Comparison of ENCODE assay signal across 20 cellular contexts in genomic region chr2:157931542-157931941, GRCh38.
"Had no signal": no experiment of that assay in that cellular context is flagged by ENCODE, and none has a peak within 500 bp of the region (broad histone marks: within the 10 kb centered on the region; RNA-seq: fewer than 3 reads in every experiment).

No MANE protein-coding gene starts in this region.

- H3K27me3 ChIP-seq: neutrophil, spleen, upper lobe of right lung had no signal

- H3K4me3 ChIP-seq: sigmoid colon, spleen, upper lobe of right lung had no signal

- ATAC-seq: activated CD8-positive, alpha-beta memory T cell treated with anti-CD3 and anti-CD28 coated beads, Interleukin-2, amount 10 ng/mL, durations not matched to agents 7 days and 5 days; effector memory CD8-positive, alpha-beta T cell; natural killer cell; upper lobe of right lung had no signal

- H3K9me3 ChIP-seq: neutrophil, upper lobe of right lung had no signal

- H3K36me3 ChIP-seq: neutrophil, sigmoid colon, spleen, upper lobe of right lung had no signal

- H3K4me1 ChIP-seq: parathyroid adenoma, sigmoid colon, spleen, upper lobe of right lung had no signal

- DNase-seq: activated B cell treated with CpG ODN at 0.5 μM for 24 hours; activated CD4-positive, alpha-beta memory T cell treated with anti-CD3 and anti-CD28 coated beads, Interleukin-2, amount 10 ng/mL, durations not matched to agents 7 days and 5 days; activated CD4-positive, alpha-beta T cell treated with anti-CD3 and anti-CD28 coated beads for 4 hours; activated CD8-positive, alpha-beta memory T cell treated with anti-CD3 and anti-CD28 coated beads, Interleukin-2, amount 10 ng/mL, durations not matched to agents 7 days and 5 days; activated naive CD8-positive, alpha-beta T cell treated with anti-CD3 and anti-CD28 coated beads for 36 hours; amniotic stem cell; caudate nucleus; effector memory CD8-positive, alpha-beta T cell; foreskin melanocyte; left ventricle myocardium superior; mesenchymal stem cell; natural killer cell; sigmoid colon; spleen; stimulated activated naive CD4-positive, alpha-beta T cell; T-helper 2 cell; upper lobe of right lung had no signal

- H3K27ac ChIP-seq: epithelial cell of prostate, neutrophil, parathyroid adenoma, sigmoid colon, spleen, upper lobe of right lung had no signal
